Comparison of ENCODE assay signal across 8 cellular contexts in the genomic region with DNA sequence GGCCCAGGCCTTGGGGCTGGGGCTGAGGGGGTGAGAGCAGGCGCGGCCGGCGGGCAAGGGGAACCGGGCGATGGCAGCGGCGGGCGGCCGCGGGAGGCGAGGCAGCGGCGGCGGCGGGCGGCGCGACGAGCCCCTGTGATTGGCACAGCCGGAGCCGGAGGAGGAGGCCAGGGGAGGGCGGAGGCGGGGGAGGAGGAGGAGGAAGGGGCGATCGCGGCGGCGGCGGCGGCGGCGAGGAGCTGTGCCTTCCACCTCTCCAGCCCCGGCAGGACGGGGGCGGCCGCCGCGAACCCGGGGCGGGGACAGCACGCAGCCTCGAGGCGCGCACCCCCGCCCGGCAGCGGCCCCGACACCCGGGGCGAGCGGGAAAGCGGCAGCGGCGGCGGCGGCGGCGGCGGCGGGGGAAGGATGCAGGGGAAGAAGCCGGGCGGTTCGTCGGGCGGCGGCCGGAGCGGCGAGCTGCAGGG. TPM values are rescaled to one million over a fixed set of nuclear protein-coding genes. Genes with fewer than 3 reads are reported as not detected.
DNase-seq lines count a peak whose midpoint lies in the region; ATAC-seq and TF ChIP-seq lines count a peak whose summit lies in the region.

TSS of gene SLCO3A1 (plus strand) at position 208 of the 467 bp plus-strand sequence.

- CTCF ChIA-PET in activated CD4-positive, alpha-beta T cell treated with anti-CD3 and anti-CD28 coated beads, Interleukin-2, amount 10 ng/mL, durations not matched to agents 7 days and 5 days (lab: Charles Lee): interaction anchor here (0.9 to 2.9 kb wide), 9 partner anchors 9 to 225 kb away, joined by 3 to 17 read pairs (median 4); no protein-coding TSS in a partner anchor

- no peak for DNase-seq in GM12865 (ENCODE audit: low read depth)
- peak; percentile 24 to 32 for DNase-seq in NCI-H1930 (lab: John Stamatoyannopoulos, UW)
- peak; percentile 78 for DNase-seq in activated CD4-positive, alpha-beta T cell treated with anti-CD3 and anti-CD28 coated beads, Interleukin-2, amount 10 ng/mL, durations not matched to agents 7 days and 5 days
- peak; percentile 6 to 43 for DNase-seq in lung microvascular endothelial cell (ENCODE audit: low read depth in 2 of 2)
- peak; percentile 65 for DNase-seq in stimulated activated CD8-positive, alpha-beta memory T cell treated with anti-CD3 and anti-CD28 coated beads, Interleukin-12 subunit alpha, Interleukin-12 subunit beta, amount 100 ng/mL, for 4 hours (ENCODE audit: low read depth)
- DNase-seq in KG1 (lab: John Stamatoyannopoulos, UW): no peak

- peaks cover 5% of the 10 kb centered on the region for H3K27me3 Mint-ChIP-seq in activated CD4-positive, alpha-beta T cell treated with anti-CD3 and anti-CD28 coated beads, Interleukin-2, amount 10 ng/mL, durations not matched to agents 7 days and 5 days

- no peaks in the 10 kb centered on the region for H3K36me3 ChIP-seq in ectodermal cell (ENCODE audit: control insufficient read depth, insufficient read depth, low read length)

- POLR2A ChIA-PET in activated CD4-positive, alpha-beta T cell treated with anti-CD3 and anti-CD28 coated beads, Interleukin-2, amount 10 ng/mL, durations not matched to agents 7 days and 5 days (lab: Charles Lee): interaction anchor here (0.6 to 0.8 kb wide), 2 partner anchors 147 to 542 kb away, joined by 3 read pairs; no protein-coding TSS in a partner anchor

- peaks cover 9% of the 10 kb centered on the region for H3K36me3 Mint-ChIP-seq in activated CD4-positive, alpha-beta T cell treated with anti-CD3 and anti-CD28 coated beads, Interleukin-2, amount 10 ng/mL, durations not matched to agents 7 days and 5 days (ENCODE audit: low read depth)

- ATAC-seq in HG02623 (IDR thresholded peaks at IDR 0.05; ENCODE audit: unreplicated experiment): peak; percentile 6

- 1% methylated on average over 70 of the region's 70 CpGs for WGBS in ectodermal cell, 2 experiments

- peaks cover 65% of the 10 kb centered on the region for H3K4me1 Mint-ChIP-seq in activated CD4-positive, alpha-beta T cell treated with anti-CD3 and anti-CD28 coated beads, Interleukin-2, amount 10 ng/mL, durations not matched to agents 7 days and 5 days

- H3K9me3 Mint-ChIP-seq in activated CD4-positive, alpha-beta T cell treated with anti-CD3 and anti-CD28 coated beads, Interleukin-2, amount 10 ng/mL, durations not matched to agents 7 days and 5 days: peaks cover 3% of the 10 kb centered on the region

- TF ChIP-seq CTCF in GM12865 (IDR thresholded peaks at IDR 0.05; ENCODE audit: insufficient read depth, low read depth, low read length, missing control alignments): no peak

- H3K4me1 ChIP-seq in ectodermal cell (ENCODE audit: control insufficient read depth, insufficient read depth, low read length): peaks cover 6% of the 10 kb centered on the region

- peaks cover 25% of the 10 kb centered on the region for H3K27me3 ChIP-seq in ectodermal cell (ENCODE audit: control insufficient read depth, insufficient read depth, low read length, poor library complexity, severe bottlenecking)

- H3K4me3 ChIP-seq in GM12865 (ENCODE audit: low read depth, low read length) (peak within 1 kb of the TSS; percentile 46), ectodermal cell (ENCODE audit: insufficient read depth, low read depth, low read length) (peak within 1 kb of the TSS; percentile 62)

- peak within 1 kb of the TSS; percentile 83 for H3K4me3 Mint-ChIP-seq in activated CD4-positive, alpha-beta T cell treated with anti-CD3 and anti-CD28 coated beads, Interleukin-2, amount 10 ng/mL, durations not matched to agents 7 days and 5 days

- H3K9me3 ChIP-seq in ectodermal cell (ENCODE audit: control insufficient read depth, low read length): no peaks in the 10 kb centered on the region

- no peak within 1 kb of the TSS for H3K27ac ChIP-seq in ectodermal cell (ENCODE audit: insufficient read depth, low read depth, low read length, poor library complexity, severe bottlenecking)

- H3K27ac Mint-ChIP-seq in activated CD4-positive, alpha-beta T cell treated with anti-CD3 and anti-CD28 coated beads, Interleukin-2, amount 10 ng/mL, durations not matched to agents 7 days and 5 days: peak within 1 kb of the TSS; percentile 87

RNA-seq across cellular contexts. Expression of gene SLCO3A1, which starts in this region (rescaled TPM):
- total RNA-seq in activated CD4-positive, alpha-beta T cell treated with anti-CD3 and anti-CD28 coated beads, Interleukin-2, amount 10 ng/mL, durations not matched to agents 7 days and 5 days: 10 to 100 TPM; 41.8 to 46.8 TPM
- polyA plus RNA-seq in ectodermal cell (2013, experiment 1 of 4): 11.0 TPM
- polyA plus RNA-seq in ectodermal cell (2013, experiment 2 of 4): 8.3 TPM
- 10.6 TPM for polyA plus RNA-seq in ectodermal cell (2013, experiment 3 of 4)
- 16.7 TPM for polyA plus RNA-seq in ectodermal cell (2013, experiment 4 of 4)
- 0.20 and 0.44 TPM in 2 replicates for total RNA-seq in lung microvascular endothelial cell

Comparison
In these comparisons a context has a peak if more than half of its experiments do, and no peak if none do; other contexts are left out.
1. RNA of gene SLCO3A1 (total RNA-seq): 41.8 to 46.8 TPM in activated CD4-positive, alpha-beta T cell treated with anti-CD3 and anti-CD28 coated beads, Interleukin-2, amount 10 ng/mL, durations not matched to agents 7 days and 5 days; 0.20 to 0.44 TPM in lung microvascular endothelial cell; every median in the first group is over 10 times any median in the second.
2. Peak in DNase-seq in lung microvascular endothelial cell; RNA of the gene not detected or under 1 TPM.
3. DNase-seq: peak in NCI-H1930 (2 of 2), activated CD4-positive, alpha-beta T cell treated with anti-CD3 and anti-CD28 coated beads, Interleukin-2, amount 10 ng/mL, durations not matched to agents 7 days and 5 days (single experiment) and stimulated activated CD8-positive, alpha-beta memory T cell treated with anti-CD3 and anti-CD28 coated beads, Interleukin-12 subunit alpha, Interleukin-12 subunit beta, amount 100 ng/mL, for 4 hours (single experiment); none in GM12865 (single experiment) and KG1 (single experiment).